Comparison of ENCODE assay signal across 1 cellular context in the genomic region with DNA sequence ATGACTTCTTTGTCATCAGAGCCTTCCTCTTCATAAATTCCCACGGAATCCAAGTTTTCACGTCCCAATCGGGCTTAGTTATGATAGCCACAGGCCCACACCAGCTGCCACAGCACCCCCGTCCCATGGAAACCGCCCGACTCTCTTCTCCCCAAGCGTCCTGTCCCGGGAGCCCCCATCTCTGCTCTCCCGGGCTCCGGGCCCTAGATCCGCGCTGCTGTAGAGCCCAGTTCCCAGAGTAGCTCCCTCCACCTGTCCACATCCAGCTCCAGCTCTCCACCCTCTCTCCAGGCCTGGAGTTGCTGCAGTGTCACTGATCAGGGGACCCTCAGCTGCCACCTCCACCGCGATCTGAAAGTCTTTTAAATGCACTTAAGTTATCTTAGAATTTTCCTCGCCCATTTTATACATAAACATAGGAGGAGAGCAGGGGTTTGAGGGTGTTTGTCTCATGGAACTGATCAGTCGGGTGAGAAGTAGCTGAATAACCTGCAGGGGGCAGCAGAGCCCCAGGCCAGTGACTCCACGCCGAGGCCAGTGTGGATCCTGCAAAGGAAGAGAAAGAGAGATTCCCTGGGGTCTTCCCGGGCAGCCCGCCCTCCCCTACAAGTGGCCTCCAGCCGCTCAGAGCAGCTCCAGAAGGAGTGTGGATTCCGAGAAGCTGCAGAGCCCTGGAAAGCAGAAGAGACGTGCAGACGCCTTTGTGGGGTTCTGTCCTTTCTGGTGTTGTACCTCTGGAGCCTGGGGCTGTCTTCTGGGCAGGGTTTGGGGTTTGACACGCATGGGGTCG.
TF ChIP-seq lines count a peak whose summit lies in the region.

No MANE protein-coding gene starts in this region.

TF ChIP-seq in WTC11, 78 proteins besides CTCF, POLR2A, EP300 and RAD21 (continued from another document):
- TF ChIP-seq, protein P1, sequence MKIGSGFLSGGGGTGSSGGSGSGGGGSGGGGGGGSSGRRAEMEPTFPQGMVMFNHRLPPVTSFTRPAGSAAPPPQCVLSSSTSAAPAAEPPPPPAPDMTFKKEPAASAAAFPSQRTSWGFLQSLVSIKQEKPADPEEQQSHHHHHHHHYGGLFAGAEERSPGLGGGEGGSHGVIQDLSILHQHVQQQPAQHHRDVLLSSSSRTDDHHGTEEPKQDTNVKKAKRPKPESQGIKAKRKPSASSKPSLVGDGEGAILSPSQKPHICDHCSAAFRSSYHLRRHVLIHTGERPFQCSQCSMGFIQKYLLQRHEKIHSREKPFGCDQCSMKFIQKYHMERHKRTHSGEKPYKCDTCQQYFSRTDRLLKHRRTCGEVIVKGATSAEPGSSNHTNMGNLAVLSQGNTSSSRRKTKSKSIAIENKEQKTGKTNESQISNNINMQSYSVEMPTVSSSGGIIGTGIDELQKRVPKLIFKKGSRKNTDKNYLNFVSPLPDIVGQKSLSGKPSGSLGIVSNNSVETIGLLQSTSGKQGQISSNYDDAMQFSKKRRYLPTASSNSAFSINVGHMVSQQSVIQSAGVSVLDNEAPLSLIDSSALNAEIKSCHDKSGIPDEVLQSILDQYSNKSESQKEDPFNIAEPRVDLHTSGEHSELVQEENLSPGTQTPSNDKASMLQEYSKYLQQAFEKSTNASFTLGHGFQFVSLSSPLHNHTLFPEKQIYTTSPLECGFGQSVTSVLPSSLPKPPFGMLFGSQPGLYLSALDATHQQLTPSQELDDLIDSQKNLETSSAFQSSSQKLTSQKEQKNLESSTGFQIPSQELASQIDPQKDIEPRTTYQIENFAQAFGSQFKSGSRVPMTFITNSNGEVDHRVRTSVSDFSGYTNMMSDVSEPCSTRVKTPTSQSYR (CRISPR knock-in tag; IDR thresholded peaks at IDR 0.05) = no peak
